Comparison of ENCODE assay signal across 8 cellular contexts in genomic region chr6:30682181-30683117, GRCh38. TPM values are rescaled to one million over a fixed set of nuclear protein-coding genes. Genes with fewer than 3 reads are reported as not detected.
A peak's percentile ranks its signal among the peaks of the same experiment; 100 is the strongest.
DNase-seq lines count a peak whose midpoint lies in the region; ATAC-seq and TF ChIP-seq lines count a peak whose summit lies in the region.

No MANE protein-coding gene starts in this region.

- H3K36me3 Mint-ChIP-seq in MCF 10A (ENCODE audit: insufficient read depth, unreplicated experiment) = peaks cover 65% of the 10 kb centered on the region

- ATAC-seq in GM21360 (IDR thresholded peaks at IDR 0.05; ENCODE audit: unreplicated experiment) = peak; percentile 31

- BruUV-seq in MCF 10A (replicated peaks; lab: Mats Ljungman, UMichigan) = no TSS peak

- POLR2A ChIA-PET in MCF 10A (lab: Yijun Ruan, JAX) = interaction anchor here (0.6 to 6.5 kb wide), 15 partner anchors 9 to 1009 kb away, joined by 3 to 251 read pairs (median 7); partner anchors contain the start of genes DDR1, DHX16, FLOT1 and MDC1

- peak overlapping the region; percentile 94 for H3K4me3 Mint-ChIP-seq in MCF 10A (ENCODE audit: unreplicated experiment)

- no peaks in the 10 kb centered on the region for H3K9me3 Mint-ChIP-seq in MCF 10A (ENCODE audit: unreplicated experiment)

- peak overlapping the region; percentile 100 for H3K27ac ChIP-seq in BLaER1
- peak overlapping the region; percentile 78; the same call in 1 of the 2 replicates for H3K27ac ChIP-seq in HUES64 (ENCODE audit: low read depth, low read length)

- H3K9me3 ChIP-seq in BLaER1 (no peaks in the 10 kb centered on the region), HUES64 (ENCODE audit: insufficient read depth, low read depth, low read length) (no peaks in the 10 kb centered on the region)

- peak overlapping the region; percentile 91 for H3K4me3 ChIP-seq in BLaER1
- H3K4me3 ChIP-seq in HUES64 (ENCODE audit: low read length) = peak overlapping the region; percentile 42
- peak overlapping the region; percentile 77 for H3K4me3 ChIP-seq in WI38 (ENCODE audit: low read depth, low read length)

- peak overlapping the region; percentile 95 for H3K4me2 ChIP-seq in BLaER1

- peaks cover 39% of the 10 kb centered on the region for H3K4me1 ChIP-seq in BLaER1
- H3K4me1 ChIP-seq in HUES64 (ENCODE audit: insufficient read depth, low read length) = peaks cover 38% of the 10 kb centered on the region

- H3K9ac ChIP-seq in BLaER1 (peak overlapping the region; percentile 100), HUES64 (ENCODE audit: low read depth, low read length) (peak overlapping the region; percentile 23; the same call in 1 of the 2 replicates)

- no peak for TF ChIP-seq CTCF in WI38 (IDR thresholded peaks at IDR 0.05; ENCODE audit: low read depth, low read length)
- no peak for TF ChIP-seq CTCF in MCF 10A (IDR thresholded peaks at IDR 0.05; ENCODE audit: unreplicated experiment)

- 31% methylated on average over 8 of the region's 11 CpGs for WGBS in HUES64

- peak overlapping the region; percentile 80 for H3K27ac Mint-ChIP-seq in MCF 10A (ENCODE audit: low read depth, unreplicated experiment)

- CTCF ChIA-PET in MCF 10A (lab: Yijun Ruan, JAX) = interaction anchor here (0.6 to 17.5 kb wide), 6 partner anchors 10 to 885 kb away, joined by 3 to 537 read pairs (median 4); partner anchors contain the start of genes DHX16, MDC1 and TUBB

- H3K4me1 Mint-ChIP-seq in MCF 10A (ENCODE audit: insufficient read depth, unreplicated experiment) = peaks cover 49% of the 10 kb centered on the region

- DNase-seq in MCF 10A (ENCODE audit: unreplicated experiment) (peak; percentile 68), kidney glomerular epithelial cell (lab: John Stamatoyannopoulos, UW) (peak; percentile 65), NCI-H774 (lab: John Stamatoyannopoulos, UW) (no peak)
- DNase-seq in stimulated activated CD4-positive, alpha-beta T cell treated with anti-CD3 and anti-CD28 coated beads, Interleukin-15, amount 100 ng/mL, for 1 hour (ENCODE audit: low read depth in 1 of 2, low spot score in 1 of 2) = peak; percentile 63 to 82

- no peaks in the 10 kb centered on the region for H3K27me3 Mint-ChIP-seq in MCF 10A (ENCODE audit: insufficient read depth, unreplicated experiment)

- H4K20me1 ChIP-seq in BLaER1 = peaks cover 71% of the 10 kb centered on the region

- intact Hi-C loops in MCF 10A (cut with micrococcal nuclease) = no loop called here

- no peaks in the 10 kb centered on the region for H3K27me3 ChIP-seq in BLaER1
- H3K27me3 ChIP-seq in HUES64 (ENCODE audit: insufficient read depth, low read length) = no peaks in the 10 kb centered on the region

- H3K36me3 ChIP-seq in BLaER1 (peaks cover 48% of the 10 kb centered on the region), HUES64 (ENCODE audit: insufficient read depth, low read length) (peaks cover 15% of the 10 kb centered on the region)

RNA-seq across cellular contexts. Expression of gene PPP1R18, which starts 4.0 kb away (rescaled TPM):
- 26.8 TPM for polyA plus RNA-seq in HUES64 (2013, experiment 1 of 2)
- 38.5 TPM for polyA plus RNA-seq in HUES64 (2013, experiment 2 of 2)
- 66.9 and 74.7 TPM in 2 replicates for total RNA-seq in MCF 10A (2022)

RNA-seq across cellular contexts. Expression of gene NRM, which starts 8.3 kb away (rescaled TPM):
- polyA plus RNA-seq in HUES64 (2013, experiment 1 of 2) = 32.6 TPM
- polyA plus RNA-seq in HUES64 (2013, experiment 2 of 2) = 39.9 TPM
- 3.8 and 5.3 TPM in 2 replicates for total RNA-seq in MCF 10A (2022)

RNA-seq across cellular contexts. Expression of gene DHX16, which starts 9.6 kb away (rescaled TPM):
- polyA plus RNA-seq in HUES64 (2013, experiment 1 of 2) = 25.9 TPM
- 26.6 TPM for polyA plus RNA-seq in HUES64 (2013, experiment 2 of 2)
- total RNA-seq in MCF 10A (2022) = 41.3 and 49.8 TPM in 2 replicates

RNA-seq across cellular contexts. Expression of gene MDC1, which starts 34.6 kb away (rescaled TPM):
- 45.9 TPM for polyA plus RNA-seq in HUES64 (2013, experiment 1 of 2)
- polyA plus RNA-seq in HUES64 (2013, experiment 2 of 2) = 43.7 TPM
- total RNA-seq in MCF 10A (2022) = 50.6 and 54.5 TPM in 2 replicates

RNA-seq across cellular contexts. Expression of gene C6orf136, which starts 35.5 kb away (rescaled TPM):
- 12.3 TPM for polyA plus RNA-seq in HUES64 (2013, experiment 1 of 2)
- 13.1 TPM for polyA plus RNA-seq in HUES64 (2013, experiment 2 of 2)
- 10.3 and 15.7 TPM in 2 replicates for total RNA-seq in MCF 10A (2022)
